In genomic region chr1:235127203-235127602, GRCh38 we compare ENCODE assay signal across 8 cellular contexts. TPM values are rescaled to one million over a fixed set of nuclear protein-coding genes. Genes with fewer than 3 reads are reported as not detected.
DNase-seq lines count a peak whose midpoint lies in the region; TF ChIP-seq lines count a peak whose summit lies in the region.

No MANE protein-coding gene starts in this region.

- no TSS peak for BruUV-seq in Calu3 (replicated peaks; lab: Mats Ljungman, UMichigan)

- no peak overlapping the region for H2AFZ ChIP-seq in neuronal stem cell (ENCODE audit: low read length)

- no peak overlapping the region for H2BK5ac ChIP-seq in neuronal stem cell (ENCODE audit: low read length)

- intact Hi-C loops in Calu3 (cut with micrococcal nuclease; ENCODE audit: unreplicated experiment), result no loop called here

- WGBS in endodermal cell (ENCODE audit: insufficient coverage in 1 of 2, insufficient read length in 1 of 2), 2 experiments, result 36 to 50% methylated on average over 4 of the region's 4 CpGs
- no CpG with 5 or more reads among the region's 4 CpGs for WGBS in neuronal stem cell (ENCODE audit: extremely low coverage in 2 of 2, insufficient read length in 2 of 2, insufficient replicate concordance in 1 of 2), 2 donors

- H3K79me1 ChIP-seq in neuronal stem cell (ENCODE audit: low read depth, low read length), result peaks cover 4% of the 10 kb centered on the region

- H3K14ac ChIP-seq in neuronal stem cell (ENCODE audit: low read length), result no peak overlapping the region

- no peak overlapping the region for H3K27ac ChIP-seq in endodermal cell (ENCODE audit: low read depth, low read length)
- H3K27ac ChIP-seq in neuronal stem cell (replicated peaks; ENCODE audit: low read length), result no peak overlapping the region

- H3K9me3 ChIP-seq in NT2/D1 (ENCODE audit: insufficient read depth, low read length) (no peaks in the 10 kb centered on the region), endodermal cell (ENCODE audit: control insufficient read depth, low read length) (no peaks in the 10 kb centered on the region), neuronal stem cell (replicated peaks in 1 of 2; ENCODE audit: control insufficient read depth in 2 of 2, insufficient read depth in 1 of 2, low read depth in 1 of 2, low read length in 2 of 2) (peaks cover 0 to 2% of the 10 kb centered on the region in 2 donors)

- peak overlapping the region; percentile 98 for H3K4me3 Mint-ChIP-seq in Calu3 (ENCODE audit: low read depth, unreplicated experiment)
- peak overlapping the region; percentile 100 for H3K4me3 Mint-ChIP-seq in endodermal cell

- H2BK15ac ChIP-seq in neuronal stem cell (ENCODE audit: low read length), result no peak overlapping the region

- H4K91ac ChIP-seq in neuronal stem cell (ENCODE audit: low read depth, low read length, poor library complexity), result no peak overlapping the region

- peak overlapping the region; percentile 20 for H3K4me2 ChIP-seq in neuronal stem cell (ENCODE audit: insufficient read depth, low read length, poor library complexity, severe bottlenecking)

- H3K4me3 ChIP-seq in NT2/D1 (ENCODE audit: insufficient read length, low read depth) (peak overlapping the region; percentile 99), endodermal cell (ENCODE audit: low read length) (peak overlapping the region; percentile 85), neuronal stem cell (ENCODE audit: low read length in 2 of 2) (peak overlapping the region in 1 of 2 donors; percentile 80)

- H3K4me1 Mint-ChIP-seq in Calu3 (ENCODE audit: low read depth, unreplicated experiment), result peaks cover 30% of the 10 kb centered on the region
- H3K4me1 Mint-ChIP-seq in endodermal cell, result peaks cover 26% of the 10 kb centered on the region

- H3K36me3 Mint-ChIP-seq in Calu3 (ENCODE audit: insufficient read depth, unreplicated experiment) (peaks cover 61% of the 10 kb centered on the region), endodermal cell (ENCODE audit: low read depth) (peaks cover 66% of the 10 kb centered on the region)

- TF ChIP-seq CTCF in Calu3 (IDR thresholded peaks at IDR 0.05; ENCODE audit: unreplicated experiment), result no peak
- no peak for TF ChIP-seq CTCF in endodermal cell (conservative IDR thresholded peaks at IDR 0.05)

- no peak overlapping the region for H3K4ac ChIP-seq in neuronal stem cell (ENCODE audit: low read length)

- H3K36me3 ChIP-seq in NT2/D1 (ENCODE audit: insufficient read depth, insufficient read length, low read length), result peaks cover 65% of the 10 kb centered on the region
- H3K36me3 ChIP-seq in endodermal cell (ENCODE audit: control insufficient read depth, insufficient read depth, low read length), result peaks cover 68% of the 10 kb centered on the region
- H3K36me3 ChIP-seq in neuronal stem cell (replicated peaks in 1 of 2; ENCODE audit: control insufficient read depth in 2 of 2, insufficient read depth in 2 of 2, low read length in 2 of 2), result peaks cover 5 to 60% of the 10 kb centered on the region in 2 donors

- H3K18ac ChIP-seq in neuronal stem cell (ENCODE audit: low read length), result no peak overlapping the region

- DNase-seq in Calu3, result no peak
- DNase-seq in NT2/D1 (ENCODE audit: low read depth, low spot score), result no peak
- no peak for DNase-seq in endodermal cell
- DNase-seq in neuronal stem cell (ENCODE audit: low spot score), result no peak
- DNase-seq in stimulated activated CD8-positive, alpha-beta memory T cell treated with anti-CD3 and anti-CD28 coated beads, Interleukin-4, amount 100 ng/mL, for 48 hours, result no peak
- DNase-seq in stimulated activated CD4-positive, alpha-beta T cell treated with anti-CD3 and anti-CD28 coated beads, Interleukin-1b, Interleukin-23, amount 100 ng/mL, for 48 hours, result no peak
- DNase-seq in mesenteric fat pad (ENCODE audit: low spot score), result no peak
- DNase-seq in occipital lobe (lab: John Stamatoyannopoulos, UW), result no peak

- no peak overlapping the region for H2AK5ac ChIP-seq in neuronal stem cell (ENCODE audit: low read depth, low read length)

- CTCF ChIA-PET in Calu3 (lab: Charles Lee), result interaction anchor here (1.4 kb wide), 1 partner anchor 22 kb away, joined by 3 read pairs; no protein-coding TSS in a partner anchor

- H3K9me3 Mint-ChIP-seq in Calu3 (ENCODE audit: low read depth, unreplicated experiment) (no peaks in the 10 kb centered on the region), endodermal cell (peaks cover 12% of the 10 kb centered on the region)

- H3K9ac ChIP-seq in NT2/D1 (ENCODE audit: insufficient read length, low read depth), result peak overlapping the region; percentile 99
- peak overlapping the region; percentile 100 for H3K9ac ChIP-seq in endodermal cell (ENCODE audit: extremely low read depth, low read length, poor library complexity, severe bottlenecking)
- H3K9ac ChIP-seq in neuronal stem cell (ENCODE audit: low read depth, low read length, poor library complexity), result no peak overlapping the region

- H3K27me3 Mint-ChIP-seq in Calu3 (ENCODE audit: unreplicated experiment) (no peaks in the 10 kb centered on the region), endodermal cell (ENCODE audit: insufficient read depth) (no peaks in the 10 kb centered on the region)

- H3K4me1 ChIP-seq in NT2/D1 (ENCODE audit: insufficient read depth, insufficient read length), result no peaks in the 10 kb centered on the region
- H3K4me1 ChIP-seq in endodermal cell (ENCODE audit: control insufficient read depth, insufficient read depth, low read length), result peaks cover 4% of the 10 kb centered on the region
- H3K4me1 ChIP-seq in neuronal stem cell (ENCODE audit: control insufficient read depth in 2 of 2, insufficient read depth in 1 of 2, low read depth in 1 of 2, low read length in 2 of 2), result peaks cover 0 to 8% of the 10 kb centered on the region in 2 donors

- H3K23ac ChIP-seq in neuronal stem cell (ENCODE audit: low read depth, low read length, poor library complexity), result no peak overlapping the region

- no peak overlapping the region for H4K8ac ChIP-seq in neuronal stem cell (ENCODE audit: low read depth, low read length)

- H3K27ac Mint-ChIP-seq in Calu3 (ENCODE audit: unreplicated experiment), result peak overlapping the region; percentile 96
- H3K27ac Mint-ChIP-seq in endodermal cell, result peak overlapping the region; percentile 100

- no peak overlapping the region for H2BK12ac ChIP-seq in neuronal stem cell (ENCODE audit: low read length)

- H3K27me3 ChIP-seq in NT2/D1 (ENCODE audit: insufficient read depth, insufficient read length) (no peaks in the 10 kb centered on the region), endodermal cell (ENCODE audit: control insufficient read depth, insufficient read depth, low read length, poor library complexity, severe bottlenecking) (no peaks in the 10 kb centered on the region), neuronal stem cell (ENCODE audit: control insufficient read depth in 3 of 3, insufficient read depth in 3 of 3, low read depth in 1 of 3, low read length in 3 of 3) (no peaks in the 10 kb centered on the region)

- H2BK120ac ChIP-seq in neuronal stem cell (ENCODE audit: low read depth, low read length), result no peak overlapping the region

RNA-seq across cellular contexts. Expression of gene TOMM20, which starts 1.4 kb away (rescaled TPM):
- total RNA-seq in Calu3 (2022) (120 and 151 TPM in 2 replicates), endodermal cell (100 to 1,000 TPM; 237 to 252 TPM), mesenteric fat pad (107 TPM), occipital lobe (181 TPM)
- polyA plus RNA-seq in endodermal cell (2013, experiment 1 of 2), result 237 TPM
- 220 TPM for polyA plus RNA-seq in endodermal cell (2013, experiment 2 of 2)
- polyA plus RNA-seq in neuronal stem cell (2013, experiment 1 of 2), result 152 TPM
- 156 TPM for polyA plus RNA-seq in neuronal stem cell (2013, experiment 2 of 2)

RNA-seq across cellular contexts. Expression of gene RBM34, which starts 33.8 kb away (rescaled TPM):
- 79.8 and 89.1 TPM in 2 replicates for total RNA-seq in Calu3 (2022)
- 100 to 1,000 TPM; 104 to 127 TPM for total RNA-seq in endodermal cell
- 60.1 TPM for polyA plus RNA-seq in endodermal cell (2013, experiment 1 of 2)
- polyA plus RNA-seq in endodermal cell (2013, experiment 2 of 2), result 61.4 TPM
- polyA plus RNA-seq in neuronal stem cell (2013, experiment 1 of 2), result 97.9 TPM
- polyA plus RNA-seq in neuronal stem cell (2013, experiment 2 of 2), result 100 TPM
- 59.2 TPM for total RNA-seq in mesenteric fat pad
- total RNA-seq in occipital lobe, result 43.5 TPM
